1 cellular context compared by ENCODE assay signal in the genomic region with DNA sequence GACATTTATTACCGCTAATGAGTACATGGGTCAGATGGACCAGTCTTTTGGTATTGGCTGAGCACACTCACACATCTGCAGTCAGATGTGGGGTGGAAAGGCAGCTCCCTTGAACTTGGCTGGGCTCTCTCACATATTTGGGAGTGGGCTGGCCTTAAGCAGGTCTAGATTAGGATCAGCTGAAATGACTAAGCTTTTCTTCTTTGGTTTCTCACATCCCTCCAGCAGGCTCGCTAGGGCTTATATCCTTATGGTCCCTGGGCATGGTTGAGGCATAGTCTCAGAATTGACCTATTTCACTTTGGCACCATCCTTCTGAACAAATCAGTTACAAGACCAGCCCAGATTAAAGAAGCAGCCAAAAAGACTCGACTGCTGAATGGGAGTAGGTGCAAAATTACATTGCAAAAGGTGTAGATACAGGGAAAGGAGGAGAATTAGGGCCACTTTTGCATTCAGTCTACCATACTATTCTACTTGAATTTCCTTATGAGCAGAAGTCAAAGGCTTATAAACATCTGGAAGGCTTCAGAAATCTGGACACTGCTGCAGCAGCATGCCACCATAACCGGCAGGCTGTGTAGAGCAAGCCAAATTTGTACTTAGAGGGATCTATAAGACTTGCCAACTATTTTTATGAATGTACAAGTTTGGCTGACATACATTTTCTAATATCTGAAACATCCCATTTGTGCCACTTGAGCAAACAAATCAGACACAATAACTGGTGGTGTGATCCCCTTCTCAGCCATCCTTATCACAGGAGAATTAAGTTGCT.
TF ChIP-seq lines count a peak whose summit lies in the region.

No MANE protein-coding gene starts in this region.

TF ChIP-seq in A549, 52 proteins besides CTCF, POLR2A, EP300 and RAD21:
- TF ChIP-seq BHLHE40 (IDR thresholded peaks at IDR 0.05; ENCODE audit: low read depth, low read length), result no peak
- no peak for TF ChIP-seq BCL3 (IDR thresholded peaks at IDR 0.05)
- TF ChIP-seq MYC (IDR thresholded peaks at IDR 0.05; ENCODE audit: borderline replicate concordance, low read length), result no peak
- TF ChIP-seq E2F6 (IDR thresholded peaks at IDR 0.05; ENCODE audit: borderline replicate concordance, low read depth), result no peak
- no peak for TF ChIP-seq KDM5A (IDR thresholded peaks at IDR 0.05)
- TF ChIP-seq, protein P1, sequence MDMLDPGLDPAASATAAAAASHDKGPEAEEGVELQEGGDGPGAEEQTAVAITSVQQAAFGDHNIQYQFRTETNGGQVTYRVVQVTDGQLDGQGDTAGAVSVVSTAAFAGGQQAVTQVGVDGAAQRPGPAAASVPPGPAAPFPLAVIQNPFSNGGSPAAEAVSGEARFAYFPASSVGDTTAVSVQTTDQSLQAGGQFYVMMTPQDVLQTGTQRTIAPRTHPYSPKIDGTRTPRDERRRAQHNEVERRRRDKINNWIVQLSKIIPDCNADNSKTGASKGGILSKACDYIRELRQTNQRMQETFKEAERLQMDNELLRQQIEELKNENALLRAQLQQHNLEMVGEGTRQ (IDR thresholded peaks at IDR 0.05), result no peak
